ENCODE assay signal across 1 cellular context in genomic region chr10:97292097-97292861, GRCh38.
TF ChIP-seq lines count a peak whose summit lies in the region.

Gene ARHGAP19 (minus strand): TSS chr10:97292637. CDS start chr10:97292627, 10 bp downstream.

TF ChIP-seq in WTC11, 78 proteins besides CTCF, POLR2A, EP300 and RAD21 (continued from another document):
- TF ChIP-seq ZNF532 (CRISPR knock-in tag; IDR thresholded peaks at IDR 0.05; ENCODE audit: borderline replicate concordance): no peak
- TF ChIP-seq ATF1 (CRISPR knock-in tag; IDR thresholded peaks at IDR 0.05): no peak
- 0 out of 2 replicates have a peak, but pooled peaks have one; percentile 43 for TF ChIP-seq NFE2L1 (CRISPR knock-in tag; IDR thresholded peaks at IDR 0.05)
- no peak for TF ChIP-seq ZNF512 (CRISPR knock-in tag; IDR thresholded peaks at IDR 0.05; ENCODE audit: borderline replicate concordance)
- TF ChIP-seq ZNF396 (CRISPR knock-in tag; IDR thresholded peaks at IDR 0.05; ENCODE audit: borderline replicate concordance): no peak
- no peak for TF ChIP-seq ZNF263 (CRISPR knock-in tag; IDR thresholded peaks at IDR 0.05; ENCODE audit: low read depth)
- TF ChIP-seq E2F5 (CRISPR knock-in tag; IDR thresholded peaks at IDR 0.05): no peak; the same call in 1 of the 2 replicates
- TF ChIP-seq NFATC4 (CRISPR knock-in tag; IDR thresholded peaks at IDR 0.05): no peak
- TF ChIP-seq TCF7 (CRISPR knock-in tag; IDR thresholded peaks at IDR 0.05; ENCODE audit: low read depth): 0 out of 2 replicates have a peak, but pooled peaks have one; percentile 59
- no peak for TF ChIP-seq ZNF219 (CRISPR knock-in tag; IDR thresholded peaks at IDR 0.05; ENCODE audit: borderline replicate concordance)
- no peak for TF ChIP-seq JAZF1 (CRISPR knock-in tag; IDR thresholded peaks at IDR 0.05)
- TF ChIP-seq RORB (CRISPR knock-in tag; IDR thresholded peaks at IDR 0.05): no peak
- no peak for TF ChIP-seq GTF2I (CRISPR knock-in tag; conservative IDR thresholded peaks at IDR 0.05)
- no peak; the same call in 1 of the 2 replicates for TF ChIP-seq ZBTB43 (CRISPR knock-in tag; IDR thresholded peaks at IDR 0.05)
- no peak for TF ChIP-seq ZNF671 (CRISPR knock-in tag; IDR thresholded peaks at IDR 0.05)
- no peak for TF ChIP-seq FOXK1 (CRISPR knock-in tag; IDR thresholded peaks at IDR 0.05)
- no peak for TF ChIP-seq TP53 (CRISPR knock-in tag; IDR thresholded peaks at IDR 0.05)
- TF ChIP-seq FOXP4 (CRISPR knock-in tag; IDR thresholded peaks at IDR 0.05): no peak
- TF ChIP-seq E2F4 (CRISPR knock-in tag; IDR thresholded peaks at IDR 0.05; ENCODE audit: borderline replicate concordance, low read depth): no peak
- TF ChIP-seq USF2 (CRISPR knock-in tag; IDR thresholded peaks at IDR 0.05): no peak
- TF ChIP-seq E2F1 (CRISPR knock-in tag; IDR thresholded peaks at IDR 0.05): no peak
- TF ChIP-seq GABPB1 (CRISPR knock-in tag; IDR thresholded peaks at IDR 0.05): peak; percentile 54; the same call in 1 of the 2 replicates
- TF ChIP-seq CBFB (CRISPR knock-in tag; IDR thresholded peaks at IDR 0.05; ENCODE audit: low read depth): no peak
- no peak for TF ChIP-seq TEAD4 (CRISPR knock-in tag; IDR thresholded peaks at IDR 0.05)
- TF ChIP-seq ZNF232 (CRISPR knock-in tag; IDR thresholded peaks at IDR 0.05): peak; percentile 95
- 0 out of 2 replicates have a peak, but pooled peaks have one; percentile 35 for TF ChIP-seq ZNF281 (CRISPR knock-in tag; IDR thresholded peaks at IDR 0.05)
- peak; percentile 89; the same call in 1 of the 2 replicates for TF ChIP-seq SMAD3 (CRISPR knock-in tag; IDR thresholded peaks at IDR 0.05; ENCODE audit: borderline replicate concordance)
- no peak for TF ChIP-seq PRDM15 (CRISPR knock-in tag; IDR thresholded peaks at IDR 0.05)
- no peak for TF ChIP-seq ZNF317 (CRISPR knock-in tag; IDR thresholded peaks at IDR 0.05; ENCODE audit: borderline replicate concordance, low read depth)
- no peak for TF ChIP-seq ZNF138 (CRISPR knock-in tag; conservative IDR thresholded peaks at IDR 0.05)
- no peak for TF ChIP-seq EMX1 (CRISPR knock-in tag; IDR thresholded peaks at IDR 0.05)
